26 cellular contexts compared by ENCODE assay signal in genomic region chr5:32680183-32680582, GRCh38.
"Had no signal": no experiment of that assay in that cellular context is flagged by ENCODE, and none has a peak within 500 bp of the region (broad histone marks: within the 10 kb centered on the region; RNA-seq: fewer than 3 reads in every experiment).

No MANE protein-coding gene starts in this region.

- DNase-seq: islet precursor cell; left ventricle myocardium inferior; midbrain; mucosa of descending colon; naive thymus-derived CD4-positive, alpha-beta T cell; ovary; right cardiac atrium; stimulated activated CD4-positive, alpha-beta T cell treated with anti-CD3 and anti-CD28 coated beads, Interleukin-12 subunit alpha, Interleukin-12 subunit beta, amount 100 ng/mL, for 4 hours; stimulated activated CD4-positive, alpha-beta T cell treated with anti-CD3 and anti-CD28 coated beads, Interleukin-15, amount 100 ng/mL, for 24 hours; stimulated activated CD4-positive, alpha-beta T cell treated with anti-CD3 and anti-CD28 coated beads, Interleukin-2, amount 100 ng/mL, for 24 hours; stimulated activated CD4-positive, alpha-beta T cell treated with anti-CD3 and anti-CD28 coated beads, Interleukin-4, amount 100 ng/mL, for 1 hour; stimulated activated naive B cell treated with anti-CD40 and anti-IgM and Interleukin-4, amounts not matched to agents 10 μg/mL and 1 μg/mL and 100 μg/mL, for 72 hours; stimulated activated naive CD8-positive, alpha-beta T cell treated with anti-CD3 and anti-CD28 coated beads, Interleukin-15, Interleukin-2, amounts not matched to agents 100 U/mL and 50 U/mL, for 24 hours; stomach; testis; thyroid gland; transverse colon; upper lobe of left lung had no signal

- H2AFZ ChIP-seq: hepatocyte had no signal

- H3K4me2 ChIP-seq: hepatocyte had no signal

- H3K27ac ChIP-seq: hepatocyte, left ventricle myocardium inferior, ovary, skin epidermis, stomach, testis, thyroid gland, transverse colon, upper lobe of left lung, vagina had no signal

- H3K27me3 Mint-ChIP-seq: progenitor cell of endocrine pancreas had no signal

- H3K27ac Mint-ChIP-seq: memory B cell; naive thymus-derived CD4-positive, alpha-beta T cell; natural killer cell treated with Interleukin-12 subunit alpha and Interleukin-12 subunit beta and Interleukin-15 and Interleukin-18, amount 100 ng/mL, for 72 hours; progenitor cell of endocrine pancreas; stimulated activated naive B cell treated with anti-CD40 and anti-IgM and Interleukin-4, amounts not matched to agents 10 μg/mL and 1 μg/mL and 100 μg/mL, for 72 hours had no signal

- H3K4me3 Mint-ChIP-seq: memory B cell; naive thymus-derived CD4-positive, alpha-beta T cell; natural killer cell treated with Interleukin-12 subunit alpha and Interleukin-12 subunit beta and Interleukin-15 and Interleukin-18, amount 100 ng/mL, for 72 hours; stimulated activated naive B cell treated with anti-CD40 and anti-IgM and Interleukin-4, amounts not matched to agents 10 μg/mL and 1 μg/mL and 100 μg/mL, for 72 hours had no signal

- H3K27me3 ChIP-seq: hepatocyte, ovary, stomach, testis, thyroid gland, transverse colon, upper lobe of left lung, vagina had no signal

- H3K4me1 Mint-ChIP-seq: memory B cell; naive thymus-derived CD4-positive, alpha-beta T cell; stimulated activated naive B cell treated with anti-CD40 and anti-IgM and Interleukin-4, amounts not matched to agents 10 μg/mL and 1 μg/mL and 100 μg/mL, for 72 hours had no signal

- H3K79me2 ChIP-seq: hepatocyte had no signal

- H3K4me3 ChIP-seq: hepatocyte, left ventricle myocardium inferior, lung, mucosa of descending colon, ovary, skin epidermis, stomach, testis, thyroid gland, transverse colon, upper lobe of left lung, vagina had no signal

- H3K36me3 ChIP-seq: left ventricle myocardium inferior, ovary, stomach, thyroid gland, transverse colon, upper lobe of left lung, vagina had no signal

- ATAC-seq: mucosa of descending colon; naive thymus-derived CD4-positive, alpha-beta T cell; natural killer cell treated with Interleukin-12 subunit alpha and Interleukin-12 subunit beta and Interleukin-15 and Interleukin-18, amount 100 ng/mL, for 72 hours; right cardiac atrium; sciatic nerve; stimulated activated naive B cell treated with anti-CD40 and anti-IgM and Interleukin-4, amounts not matched to agents 10 μg/mL and 1 μg/mL and 100 μg/mL, for 72 hours; stimulated activated naive CD8-positive, alpha-beta T cell treated with anti-CD3 and anti-CD28 coated beads, Interleukin-15, Interleukin-2, amounts not matched to agents 100 U/mL and 50 U/mL, for 24 hours had no signal

- H3K9me3 ChIP-seq: ovary, testis, thyroid gland, vagina had no signal

- H3K4me1 ChIP-seq: left ventricle myocardium inferior, stomach, testis, thyroid gland, transverse colon, vagina had no signal
